In the genomic region with DNA sequence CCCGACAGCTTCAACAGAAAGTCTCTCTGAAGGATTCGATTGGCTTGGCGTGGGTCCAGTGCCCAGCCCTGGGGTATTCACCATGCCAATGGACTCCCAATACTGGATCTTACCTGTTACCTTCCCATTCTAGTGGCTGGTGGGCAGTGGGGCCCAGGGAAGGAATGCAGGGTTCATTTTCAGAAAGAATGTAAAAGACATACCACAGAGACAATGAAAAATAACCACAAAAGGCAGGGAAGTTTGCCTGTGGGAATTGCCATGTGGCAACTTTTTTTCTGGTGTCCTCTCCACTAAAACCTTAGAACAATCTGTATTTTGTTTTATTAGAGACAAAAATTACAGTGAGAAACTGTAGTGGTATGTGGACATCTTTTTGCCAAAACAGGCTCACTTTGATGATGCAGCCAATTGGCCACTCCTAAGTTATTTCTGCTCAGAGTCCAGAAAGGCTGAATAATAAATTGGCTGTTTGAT, we compare ENCODE assay signal across 1 cellular context.
TF ChIP-seq lines count a peak whose summit lies in the region.

No MANE protein-coding gene starts in this region.

TF ChIP-seq in GM23338, 12 proteins besides CTCF, POLR2A, EP300 and RAD21 (continued from another document):
- TF ChIP-seq, protein P1, sequence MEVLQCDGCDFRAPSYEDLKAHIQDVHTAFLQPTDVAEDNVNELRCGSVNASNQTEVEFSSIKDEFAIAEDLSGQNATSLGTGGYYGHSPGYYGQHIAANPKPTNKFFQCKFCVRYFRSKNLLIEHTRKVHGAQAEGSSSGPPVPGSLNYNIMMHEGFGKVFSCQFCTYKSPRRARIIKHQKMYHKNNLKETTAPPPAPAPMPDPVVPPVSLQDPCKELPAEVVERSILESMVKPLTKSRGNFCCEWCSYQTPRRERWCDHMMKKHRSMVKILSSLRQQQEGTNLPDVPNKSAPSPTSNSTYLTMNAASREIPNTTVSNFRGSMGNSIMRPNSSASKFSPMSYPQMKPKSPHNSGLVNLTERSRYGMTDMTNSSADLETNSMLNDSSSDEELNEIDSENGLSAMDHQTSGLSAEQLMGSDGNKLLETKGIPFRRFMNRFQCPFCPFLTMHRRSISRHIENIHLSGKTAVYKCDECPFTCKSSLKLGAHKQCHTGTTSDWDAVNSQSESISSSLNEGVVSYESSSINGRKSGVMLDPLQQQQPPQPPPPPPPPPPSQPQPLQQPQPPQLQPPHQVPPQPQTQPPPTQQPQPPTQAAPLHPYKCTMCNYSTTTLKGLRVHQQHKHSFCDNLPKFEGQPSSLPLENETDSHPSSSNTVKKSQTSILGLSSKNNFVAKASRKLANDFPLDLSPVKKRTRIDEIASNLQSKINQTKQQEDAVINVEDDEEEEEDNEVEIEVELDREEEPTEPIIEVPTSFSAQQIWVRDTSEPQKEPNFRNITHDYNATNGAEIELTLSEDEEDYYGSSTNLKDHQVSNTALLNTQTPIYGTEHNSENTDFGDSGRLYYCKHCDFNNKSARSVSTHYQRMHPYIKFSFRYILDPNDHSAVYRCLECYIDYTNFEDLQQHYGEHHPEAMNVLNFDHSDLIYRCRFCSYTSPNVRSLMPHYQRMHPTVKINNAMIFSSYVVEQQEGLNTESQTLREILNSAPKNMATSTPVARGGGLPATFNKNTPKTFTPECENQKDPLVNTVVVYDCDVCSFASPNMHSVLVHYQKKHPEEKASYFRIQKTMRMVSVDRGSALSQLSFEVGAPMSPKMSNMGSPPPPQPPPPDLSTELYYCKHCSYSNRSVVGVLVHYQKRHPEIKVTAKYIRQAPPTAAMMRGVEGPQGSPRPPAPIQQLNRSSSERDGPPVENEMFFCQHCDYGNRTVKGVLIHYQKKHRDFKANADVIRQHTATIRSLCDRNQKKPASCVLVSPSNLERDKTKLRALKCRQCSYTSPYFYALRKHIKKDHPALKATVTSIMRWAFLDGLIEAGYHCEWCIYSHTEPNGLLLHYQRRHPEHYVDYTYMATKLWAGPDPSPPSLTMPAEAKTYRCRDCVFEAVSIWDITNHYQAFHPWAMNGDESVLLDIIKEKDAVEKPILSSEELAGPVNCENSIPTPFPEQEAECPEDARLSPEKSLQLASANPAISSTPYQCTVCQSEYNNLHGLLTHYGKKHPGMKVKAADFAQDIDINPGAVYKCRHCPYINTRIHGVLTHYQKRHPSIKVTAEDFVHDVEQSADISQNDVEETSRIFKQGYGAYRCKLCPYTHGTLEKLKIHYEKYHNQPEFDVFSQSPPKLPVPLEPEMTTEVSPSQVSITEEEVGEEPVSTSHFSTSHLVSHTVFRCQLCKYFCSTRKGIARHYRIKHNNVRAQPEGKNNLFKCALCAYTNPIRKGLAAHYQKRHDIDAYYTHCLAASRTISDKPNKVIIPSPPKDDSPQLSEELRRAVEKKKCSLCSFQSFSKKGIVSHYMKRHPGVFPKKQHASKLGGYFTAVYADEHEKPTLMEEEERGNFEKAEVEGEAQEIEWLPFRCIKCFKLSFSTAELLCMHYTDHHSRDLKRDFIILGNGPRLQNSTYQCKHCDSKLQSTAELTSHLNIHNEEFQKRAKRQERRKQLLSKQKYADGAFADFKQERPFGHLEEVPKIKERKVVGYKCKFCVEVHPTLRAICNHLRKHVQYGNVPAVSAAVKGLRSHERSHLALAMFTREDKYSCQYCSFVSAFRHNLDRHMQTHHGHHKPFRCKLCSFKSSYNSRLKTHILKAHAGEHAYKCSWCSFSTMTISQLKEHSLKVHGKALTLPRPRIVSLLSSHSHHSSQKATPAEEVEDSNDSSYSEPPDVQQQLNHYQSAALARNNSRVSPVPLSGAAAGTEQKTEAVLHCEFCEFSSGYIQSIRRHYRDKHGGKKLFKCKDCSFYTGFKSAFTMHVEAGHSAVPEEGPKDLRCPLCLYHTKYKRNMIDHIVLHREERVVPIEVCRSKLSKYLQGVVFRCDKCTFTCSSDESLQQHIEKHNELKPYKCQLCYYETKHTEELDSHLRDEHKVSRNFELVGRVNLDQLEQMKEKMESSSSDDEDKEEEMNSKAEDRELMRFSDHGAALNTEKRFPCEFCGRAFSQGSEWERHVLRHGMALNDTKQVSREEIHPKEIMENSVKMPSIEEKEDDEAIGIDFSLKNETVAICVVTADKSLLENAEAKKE (CRISPR knock-in tag; IDR thresholded peaks at IDR 0.05), result no peak
- TF ChIP-seq POLR2AphosphoS5 (IDR thresholded peaks at IDR 0.05; ENCODE audit: low read depth) (no peak), STAT1 (IDR thresholded peaks at IDR 0.05; ENCODE audit: unreplicated experiment) (no peak), NANOG (IDR thresholded peaks at IDR 0.05; ENCODE audit: borderline replicate concordance) (no peak)
- TF ChIP-seq, protein P2, sequence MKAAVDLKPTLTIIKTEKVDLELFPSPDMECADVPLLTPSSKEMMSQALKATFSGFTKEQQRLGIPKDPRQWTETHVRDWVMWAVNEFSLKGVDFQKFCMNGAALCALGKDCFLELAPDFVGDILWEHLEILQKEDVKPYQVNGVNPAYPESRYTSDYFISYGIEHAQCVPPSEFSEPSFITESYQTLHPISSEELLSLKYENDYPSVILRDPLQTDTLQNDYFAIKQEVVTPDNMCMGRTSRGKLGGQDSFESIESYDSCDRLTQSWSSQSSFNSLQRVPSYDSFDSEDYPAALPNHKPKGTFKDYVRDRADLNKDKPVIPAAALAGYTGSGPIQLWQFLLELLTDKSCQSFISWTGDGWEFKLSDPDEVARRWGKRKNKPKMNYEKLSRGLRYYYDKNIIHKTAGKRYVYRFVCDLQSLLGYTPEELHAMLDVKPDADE (IDR thresholded peaks at IDR 0.05), result no peak
TF ChIP-seq in GM23338: peak in this region for 0.
